In genomic region chr20:32485126-32485769, GRCh38 we compare ENCODE assay signal across 1 cellular context.
TF ChIP-seq lines count a peak whose summit lies in the region.

No MANE protein-coding gene starts in this region.

TF ChIP-seq in HepG2, 621 proteins besides CTCF, POLR2A, EP300 and RAD21 (continued from another document and continues in another):
- TF ChIP-seq THRA (CRISPR knock-in tag; IDR thresholded peaks at IDR 0.05; ENCODE audit: borderline replicate concordance) (0 out of 2 replicates have a peak, but pooled peaks have one; percentile 45), KLF9 (CRISPR knock-in tag; IDR thresholded peaks at IDR 0.05; ENCODE audit: low read depth) (no peak), ZNF660 (CRISPR knock-in tag; IDR thresholded peaks at IDR 0.05; ENCODE audit: borderline replicate concordance, low read depth) (no peak), PAXIP1 (CRISPR knock-in tag; conservative IDR thresholded peaks at IDR 0.05) (no peak; the same call in 1 of the 2 replicates), MXI1 (IDR thresholded peaks at IDR 0.05; ENCODE audit: borderline replicate concordance, low read depth, low read length) (peak; percentile 67; the same call in 1 of the 3 replicates), BCL3 (CRISPR knock-in tag; IDR thresholded peaks at IDR 0.05) (no peak), JUN (CRISPR knock-in tag; IDR thresholded peaks at IDR 0.05) (no peak), SIX1 (CRISPR knock-in tag; IDR thresholded peaks at IDR 0.05; ENCODE audit: borderline replicate concordance) (no peak), ZBTB3 (CRISPR knock-in tag; IDR thresholded peaks at IDR 0.05; ENCODE audit: borderline replicate concordance, low read depth) (no peak), THAP9 (CRISPR knock-in tag; IDR thresholded peaks at IDR 0.05; ENCODE audit: borderline replicate concordance) (no peak), CCDC6 (CRISPR knock-in tag; IDR thresholded peaks at IDR 0.05) (peak; percentile 62; the same call in 1 of the 2 replicates), HNF1B (CRISPR knock-in tag; IDR thresholded peaks at IDR 0.05) (peak; percentile 43; the same call in 1 of the 2 replicates), ZFP90 (CRISPR knock-in tag; IDR thresholded peaks at IDR 0.05; ENCODE audit: borderline replicate concordance) (no peak), ZBTB10 (CRISPR knock-in tag; IDR thresholded peaks at IDR 0.05; ENCODE audit: borderline replicate concordance) (no peak), E2F2 (CRISPR knock-in tag; IDR thresholded peaks at IDR 0.05; ENCODE audit: borderline replicate concordance) (no peak), PRDM15 (CRISPR knock-in tag; IDR thresholded peaks at IDR 0.05) (no peak), KMT2B (CRISPR knock-in tag; IDR thresholded peaks at IDR 0.05) (peak; percentile 60), ZBTB8A (CRISPR knock-in tag; IDR thresholded peaks at IDR 0.05; ENCODE audit: borderline replicate concordance, low read depth) (no peak), ZNF784 (CRISPR knock-in tag; IDR thresholded peaks at IDR 0.05; ENCODE audit: borderline replicate concordance) (no peak), HNF1A (IDR thresholded peaks at IDR 0.05; ENCODE audit: low read depth) (no peak), HNF1A (CRISPR knock-in tag; IDR thresholded peaks at IDR 0.05; ENCODE audit: borderline replicate concordance) (no peak), ZNF777 (CRISPR knock-in tag; IDR thresholded peaks at IDR 0.05) (no peak), ZEB1 (IDR thresholded peaks at IDR 0.05; ENCODE audit: insufficient replicate concordance, low read depth) (no peak), NFE2L2 (IDR thresholded peaks at IDR 0.05; ENCODE audit: low read length) (no peak), HNRNPLL (IDR thresholded peaks at IDR 0.05; ENCODE audit: low read depth, low read length, poor library complexity, severe bottlenecking) (no peak)
